In genomic region chr16:67858448-67858993, GRCh38 we compare ENCODE assay signal across 10 cellular contexts. TPM values are rescaled to one million over a fixed set of nuclear protein-coding genes. Genes with fewer than 3 reads are reported as not detected.
DNase-seq lines count a peak whose midpoint lies in the region; ATAC-seq and TF ChIP-seq lines count a peak whose summit lies in the region.
"Had no signal": no experiment of that assay in that cellular context is flagged by ENCODE, and none has a peak within 500 bp of the region (broad histone marks: within the 10 kb centered on the region; RNA-seq: fewer than 3 reads in every experiment).

No MANE protein-coding gene starts in this region.

- no peak for TF ChIP-seq CTCF in CD4-positive, alpha-beta T cell (IDR thresholded peaks at IDR 0.05)
- TF ChIP-seq CTCF in activated B cell treated with CpG ODN at 0.5 μM for 24 hours (IDR thresholded peaks at IDR 0.05) (no peak), esophagus muscularis mucosa (IDR thresholded peaks at IDR 0.05) (no peak), osteoblast (IDR thresholded peaks at IDR 0.05; ENCODE audit: extremely low read depth, low read depth, low read length) (no peak)

- no peak overlapping the region for H2AFZ ChIP-seq in osteoblast (ENCODE audit: low read length)

- no peaks in the 10 kb centered on the region for H3K27me3 ChIP-seq in CD4-positive, alpha-beta T cell (ENCODE audit: control insufficient read depth, insufficient read depth, low read length)
- H3K27me3 ChIP-seq in esophagus muscularis mucosa: no peaks in the 10 kb centered on the region
- H3K27me3 ChIP-seq in osteoblast (ENCODE audit: insufficient read depth, low read length): no peaks in the 10 kb centered on the region

- peaks cover 31% of the 10 kb centered on the region for H3K4me1 Mint-ChIP-seq in CD4-positive, alpha-beta T cell (ENCODE audit: low read depth)
- peaks cover 16% of the 10 kb centered on the region for H3K4me1 Mint-ChIP-seq in activated B cell treated with CpG ODN at 0.5 μM for 24 hours

- no peak for TF ChIP-seq EP300 in esophagus muscularis mucosa (IDR thresholded peaks at IDR 0.05)

- H3K4me2 ChIP-seq in osteoblast (ENCODE audit: insufficient read depth, low read length): no peak overlapping the region

- H3K79me2 ChIP-seq in osteoblast (ENCODE audit: insufficient read depth, low read length): peaks cover 94% of the 10 kb centered on the region

- H3K9me3 Mint-ChIP-seq in CD4-positive, alpha-beta T cell: no peaks in the 10 kb centered on the region
- no peaks in the 10 kb centered on the region for H3K9me3 Mint-ChIP-seq in activated B cell treated with CpG ODN at 0.5 μM for 24 hours

- 84% methylated on average over 5 of the region's 5 CpGs for WGBS in esophagus muscularis mucosa

- H3K4me1 ChIP-seq in esophagus muscularis mucosa: peaks cover 74 to 91% (median 80%) of the 10 kb centered on the region in 4 donors
- H3K4me1 ChIP-seq in osteoblast (ENCODE audit: insufficient read depth, low read length): peaks cover 48% of the 10 kb centered on the region

- H3K4me3 ChIP-seq in esophagus muscularis mucosa (no peak overlapping the region), osteoblast (ENCODE audit: insufficient read depth, low read length) (no peak overlapping the region)

- H3K27ac ChIP-seq in CD4-positive, alpha-beta T cell (ENCODE audit: low read depth, low read length): no peak overlapping the region
- peak overlapping the region; percentile 52 to 81 (median 69) for H3K27ac ChIP-seq in esophagus muscularis mucosa (replicated peaks in 1 of 4)
- peak overlapping the region; percentile 97 for H3K27ac ChIP-seq in osteoblast (ENCODE audit: low read depth, low read length)

- DNase-seq in CD4-positive, alpha-beta T cell: no peak
- DNase-seq in activated B cell treated with CpG ODN at 0.5 μM for 24 hours (no peak), esophagus muscularis mucosa (ENCODE audit: extremely low spot score) (no peak), osteoblast (ENCODE audit: insufficient read length, low spot score, missing footprints) (no peak), NOMO-1 treated with dmso at 0.1 percent for 144 hours (lab: John Stamatoyannopoulos, UW; ENCODE audit: unreplicated experiment) (no peak), NCI-H1105 (lab: John Stamatoyannopoulos, UW) (no peak)
- DNase-seq: hippocampal formation had no signal

- peaks cover 0 to 3% (median 0%) of the 10 kb centered on the region in 4 donors for H3K36me3 ChIP-seq in esophagus muscularis mucosa
- H3K36me3 ChIP-seq in osteoblast (ENCODE audit: insufficient read depth, low read length): peaks cover 17% of the 10 kb centered on the region

- peak overlapping the region; percentile 77 for H3K27ac Mint-ChIP-seq in CD4-positive, alpha-beta T cell
- peak overlapping the region; percentile 13 for H3K27ac Mint-ChIP-seq in activated B cell treated with CpG ODN at 0.5 μM for 24 hours

- no peaks in the 10 kb centered on the region for H3K27me3 Mint-ChIP-seq in CD4-positive, alpha-beta T cell
- H3K27me3 Mint-ChIP-seq in activated B cell treated with CpG ODN at 0.5 μM for 24 hours: no peaks in the 10 kb centered on the region

- intact Hi-C loops in CD4-positive, alpha-beta T cell (cut with DNase I, micrococcal nuclease): no loop called here
- intact Hi-C loops in activated B cell treated with CpG ODN at 0.5 μM for 24 hours (cut with micrococcal nuclease) (no loop called here), esophagus muscularis mucosa (cut with DNase I) (no loop called here)

- POLR2A ChIA-PET in CD4-positive, alpha-beta T cell (lab: Charles Lee): no interaction called here
- POLR2A ChIA-PET in activated B cell treated with CpG ODN at 0.5 μM for 24 hours (lab: Charles Lee): no interaction called here

- H3K9me3 ChIP-seq in CD4-positive, alpha-beta T cell (ENCODE audit: control insufficient read depth, low read length): no peaks in the 10 kb centered on the region
- H3K9me3 ChIP-seq in esophagus muscularis mucosa (no peaks in the 10 kb centered on the region), osteoblast (ENCODE audit: low read depth, low read length) (no peaks in the 10 kb centered on the region)

- H4K20me1 ChIP-seq in osteoblast (ENCODE audit: insufficient read depth, low read length): peaks cover 66% of the 10 kb centered on the region

- peaks cover 15% of the 10 kb centered on the region for H3K36me3 Mint-ChIP-seq in CD4-positive, alpha-beta T cell (ENCODE audit: low read depth)
- H3K36me3 Mint-ChIP-seq in activated B cell treated with CpG ODN at 0.5 μM for 24 hours (ENCODE audit: low read depth): peaks cover 21% of the 10 kb centered on the region

- no peak overlapping the region for H3K4me3 Mint-ChIP-seq in CD4-positive, alpha-beta T cell
- no peak overlapping the region for H3K4me3 Mint-ChIP-seq in activated B cell treated with CpG ODN at 0.5 μM for 24 hours

- peak; percentile 13 for ATAC-seq in CD4-positive, alpha-beta T cell (ENCODE audit: poor library complexity)
- ATAC-seq in activated B cell treated with CpG ODN at 0.5 μM for 24 hours (ENCODE audit: low read depth): no peak
- ATAC-seq in HG02938 (IDR thresholded peaks at IDR 0.05; ENCODE audit: unreplicated experiment): no peak
- ATAC-seq in HG03025 (IDR thresholded peaks at IDR 0.05; ENCODE audit: low FRiP score, unreplicated experiment): no peak

- CTCF ChIA-PET in CD4-positive, alpha-beta T cell (lab: Charles Lee): interaction anchor here (1.2 to 1.8 kb wide), 3 partner anchors 16 to 42 kb away, joined by 4 to 7 read pairs (median 6); partner anchors contain the start of gene THAP11
- CTCF ChIA-PET in activated B cell treated with CpG ODN at 0.5 μM for 24 hours (lab: Charles Lee): no interaction called here

- no peak for TF ChIP-seq POLR2A in esophagus muscularis mucosa (IDR thresholded peaks at IDR 0.05; ENCODE audit: low read depth)

RNA-seq across cellular contexts. Expression of gene CENPT, which starts 11.0 kb away (rescaled TPM):
- total RNA-seq in CD4-positive, alpha-beta T cell: 10 to 100 TPM; 77.5 to 84.1 TPM
- total RNA-seq in activated B cell treated with CpG ODN at 0.5 μM for 24 hours (50.7 and 54.2 TPM in 2 replicates), esophagus muscularis mucosa (10 to 100 TPM; 30.3 to 50.7 (median 33.2) TPM), osteoblast (24.2 and 25.6 TPM in 2 replicates)

RNA-seq across cellular contexts. Expression of gene NUTF2, which starts 11.8 kb away (rescaled TPM):
- 10 to 100 TPM; 24.0 to 25.7 TPM for total RNA-seq in CD4-positive, alpha-beta T cell
- total RNA-seq in activated B cell treated with CpG ODN at 0.5 μM for 24 hours (99.0 and 99.7 TPM in 2 replicates), esophagus muscularis mucosa (100 to 1,000 TPM; 101 to 246 (median 174) TPM), osteoblast (203 TPM in 2 replicates)

RNA-seq across cellular contexts. Expression of gene EDC4, which starts 14.3 kb away (rescaled TPM):
- total RNA-seq in CD4-positive, alpha-beta T cell: 100 to 1,000 TPM; 134 to 145 TPM
- 71.5 TPM in 2 replicates for total RNA-seq in activated B cell treated with CpG ODN at 0.5 μM for 24 hours
- 10 to 100 TPM; 49.9 to 70.9 (median 52.0) TPM for total RNA-seq in esophagus muscularis mucosa
- 45.7 and 60.8 TPM in 2 replicates for total RNA-seq in osteoblast

RNA-seq across cellular contexts. Expression of gene THAP11, which starts 16.4 kb away (rescaled TPM):
- 10 to 100 TPM; 31.2 to 32.1 TPM for total RNA-seq in CD4-positive, alpha-beta T cell
- total RNA-seq in activated B cell treated with CpG ODN at 0.5 μM for 24 hours (24.2 and 24.9 TPM in 2 replicates), esophagus muscularis mucosa (100 to 1,000 TPM in 1 of 4 donors, 10 to 100 TPM in 3; 60.2 to 101 (median 78.3) TPM), osteoblast (23.6 and 25.7 TPM in 2 replicates)

RNA-seq across cellular contexts. Expression of gene NRN1L, which starts 26.2 kb away (rescaled TPM):
- 1 to 10 TPM; 2.9 to 4.4 TPM for total RNA-seq in CD4-positive, alpha-beta T cell
- total RNA-seq in activated B cell treated with CpG ODN at 0.5 μM for 24 hours (0.69 and 1.4 TPM in 2 replicates), esophagus muscularis mucosa (1 to 10 TPM in 1 of 4 donors, under 1 TPM in 1, not detected in 2; 0.99 to 1.7 TPM), osteoblast (0.29 TPM in 1 of 2 replicates, not detected in the other)
- total RNA-seq: pulmonary artery endothelial cell had no signal
